1 cellular context compared by ENCODE assay signal in the genomic region with DNA sequence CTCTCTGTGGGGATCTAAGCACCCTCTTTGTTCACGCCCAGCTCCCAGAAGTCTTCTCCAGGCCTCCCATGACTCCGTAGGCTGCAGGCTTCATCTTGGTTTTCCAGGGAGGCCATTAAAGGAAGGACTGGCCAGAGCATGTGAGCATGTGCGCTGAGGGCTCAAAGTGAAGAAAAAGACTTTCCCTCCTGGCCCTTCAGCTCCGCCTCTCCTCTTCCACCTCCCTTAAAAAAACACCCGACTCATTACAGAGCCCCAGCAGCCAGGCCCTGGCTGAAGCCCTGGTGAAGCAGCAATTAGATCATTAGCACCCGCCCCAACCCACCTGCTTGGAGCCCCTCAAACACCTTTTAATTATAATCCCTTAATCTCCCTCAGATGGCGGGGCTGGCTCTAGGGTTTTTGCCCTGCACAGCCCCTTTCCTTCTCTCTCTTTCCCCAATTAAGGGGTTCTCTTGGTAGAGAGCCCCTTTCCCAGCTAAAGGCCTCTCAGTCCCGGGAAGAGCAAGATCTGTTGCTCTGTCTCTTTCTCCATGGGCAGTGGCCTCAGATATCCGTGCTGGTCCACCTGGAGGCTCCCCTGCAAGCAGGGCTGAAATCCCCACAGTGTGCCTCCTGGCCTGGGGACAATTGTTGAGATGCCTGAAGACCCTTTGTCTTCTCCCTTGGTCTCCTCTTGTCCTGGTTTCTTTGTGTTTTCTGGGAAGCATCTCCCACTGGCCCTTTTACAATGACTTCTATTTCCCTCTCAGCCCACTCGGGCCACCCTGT.
TF ChIP-seq lines count a peak whose summit lies in the region.

No MANE protein-coding gene starts in this region.

TF ChIP-seq in H1, 55 proteins besides CTCF, POLR2A, EP300 and RAD21:
- TF ChIP-seq, protein P1, sequence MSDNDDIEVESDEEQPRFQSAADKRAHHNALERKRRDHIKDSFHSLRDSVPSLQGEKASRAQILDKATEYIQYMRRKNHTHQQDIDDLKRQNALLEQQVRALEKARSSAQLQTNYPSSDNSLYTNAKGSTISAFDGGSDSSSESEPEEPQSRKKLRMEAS (IDR thresholded peaks at IDR 0.05): peak; percentile 85
- TF ChIP-seq, protein P2, sequence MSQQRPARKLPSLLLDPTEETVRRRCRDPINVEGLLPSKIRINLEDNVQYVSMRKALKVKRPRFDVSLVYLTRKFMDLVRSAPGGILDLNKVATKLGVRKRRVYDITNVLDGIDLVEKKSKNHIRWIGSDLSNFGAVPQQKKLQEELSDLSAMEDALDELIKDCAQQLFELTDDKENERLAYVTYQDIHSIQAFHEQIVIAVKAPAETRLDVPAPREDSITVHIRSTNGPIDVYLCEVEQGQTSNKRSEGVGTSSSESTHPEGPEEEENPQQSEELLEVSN (IDR thresholded peaks at IDR 0.05): peak; percentile 87
- TF ChIP-seq BACH1 (IDR thresholded peaks at IDR 0.05; ENCODE audit: low read length): no peak
